In the genomic region with DNA sequence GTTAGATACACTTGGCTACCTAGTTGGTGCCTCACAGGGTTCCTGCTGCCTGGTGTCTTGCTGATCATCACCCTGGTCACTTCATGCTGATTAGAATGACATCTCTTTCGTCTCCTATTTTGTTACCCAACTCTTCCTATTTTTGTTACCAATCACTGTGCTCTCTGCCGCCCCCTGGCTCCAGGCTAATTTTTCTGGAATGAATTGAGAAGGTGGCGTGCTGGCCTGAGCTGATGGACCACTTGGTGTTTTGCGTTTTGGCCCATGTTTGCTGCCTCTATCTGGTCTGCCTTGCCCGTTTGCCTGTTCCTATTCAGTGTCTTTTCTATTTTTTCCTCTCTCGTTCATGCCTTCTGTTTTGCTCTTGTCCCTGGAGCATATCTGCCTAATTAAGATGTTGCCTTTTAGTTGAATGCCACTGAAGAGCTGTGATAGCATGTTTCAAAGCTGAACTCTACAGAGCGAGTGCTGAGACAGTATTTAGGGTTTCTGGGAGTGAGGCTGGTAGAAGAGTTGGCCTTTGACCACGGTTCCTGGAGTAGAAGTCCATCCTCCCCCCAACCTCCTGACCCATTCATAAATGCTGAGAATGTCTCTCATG, we compare ENCODE assay signal across 8 cellular contexts. TPM values are rescaled to one million over a fixed set of nuclear protein-coding genes. Genes with fewer than 3 reads are reported as not detected.
DNase-seq lines count a peak whose midpoint lies in the region; ATAC-seq and TF ChIP-seq lines count a peak whose summit lies in the region.

No MANE protein-coding gene starts in this region.

- peak; percentile 72 for DNase-seq in activated CD4-positive, alpha-beta T cell treated with anti-CD3 and anti-CD28 coated beads for 36 hours
- DNase-seq in activated CD4-positive, alpha-beta T cell treated with anti-CD3 and anti-CD28 coated beads for 1 hour: no peak
- DNase-seq in SJSA1 (ENCODE audit: low read depth in 1 of 2, low spot score in 2 of 2): peak; percentile 40 to 59
- DNase-seq in brain microvascular endothelial cell: peak; percentile 57
- no peak for DNase-seq in type B pancreatic cell (ENCODE audit: extremely low spot score, unreplicated experiment)
- no peak for DNase-seq in HT-29 (ENCODE audit: low spot score)

- intact Hi-C loops in activated CD4-positive, alpha-beta T cell treated with anti-CD3 and anti-CD28 coated beads for 36 hours (cut with DNase I, micrococcal nuclease): loop anchor here in 1 of 2 experiments (10.0 kb wide), 1 partner anchor 110 kb away; no protein-coding TSS in a partner anchor

- H3K27ac ChIP-seq in SJSA1 (no peak overlapping the region), brain microvascular endothelial cell (no peak overlapping the region), liver (ENCODE audit: low read depth in 1 of 2, low read length in 2 of 2) (no peak overlapping the region)

- no peak overlapping the region for H3K4me3 Mint-ChIP-seq in activated CD4-positive, alpha-beta T cell treated with anti-CD3 and anti-CD28 coated beads for 36 hours
- H3K4me3 Mint-ChIP-seq in type B pancreatic cell: no peak overlapping the region

- no peaks in the 10 kb centered on the region for H3K27me3 Mint-ChIP-seq in activated CD4-positive, alpha-beta T cell treated with anti-CD3 and anti-CD28 coated beads for 36 hours
- no peaks in the 10 kb centered on the region for H3K27me3 Mint-ChIP-seq in type B pancreatic cell

- H3K9me3 ChIP-seq in SJSA1 (replicated peaks) (no peaks in the 10 kb centered on the region), liver (ENCODE audit: control insufficient read depth in 4 of 4, low read length in 3 of 4) (no peaks in the 10 kb centered on the region)

- no peak overlapping the region for H3K4me3 ChIP-seq in SJSA1
- no peak overlapping the region for H3K4me3 ChIP-seq in brain microvascular endothelial cell (ENCODE audit: low read depth, low read length)
- H3K4me3 ChIP-seq in liver (ENCODE audit: low read depth in 1 of 3, low read length in 3 of 3): no peak overlapping the region

- in situ Hi-C loops in brain microvascular endothelial cell (cut with HindIII; ENCODE audit: low pct_ligation_motif_present, low sequenced_read_pairs): loop anchor here (25.0 kb wide), 1 partner anchor 102 kb away; no protein-coding TSS in a partner anchor

- H3K36me3 Mint-ChIP-seq in activated CD4-positive, alpha-beta T cell treated with anti-CD3 and anti-CD28 coated beads for 36 hours (ENCODE audit: low read depth): peaks cover 59% of the 10 kb centered on the region
- peaks cover 15% of the 10 kb centered on the region for H3K36me3 Mint-ChIP-seq in type B pancreatic cell

- peak overlapping the region; percentile 38 for H3K27ac Mint-ChIP-seq in activated CD4-positive, alpha-beta T cell treated with anti-CD3 and anti-CD28 coated beads for 36 hours
- peak overlapping the region; percentile 15 for H3K27ac Mint-ChIP-seq in type B pancreatic cell

- peaks cover 47% of the 10 kb centered on the region for H3K4me1 Mint-ChIP-seq in activated CD4-positive, alpha-beta T cell treated with anti-CD3 and anti-CD28 coated beads for 36 hours
- peaks cover 14% of the 10 kb centered on the region for H3K4me1 Mint-ChIP-seq in type B pancreatic cell (ENCODE audit: unreplicated experiment)

- H3K4me1 ChIP-seq in SJSA1 (replicated peaks) (peaks cover 19% of the 10 kb centered on the region), liver (ENCODE audit: control insufficient read depth in 4 of 4, insufficient read depth in 4 of 4, low read length in 3 of 4) (peaks cover 1 to 25% (median 11%) of the 10 kb centered on the region in 4 donors)

- H3K27me3 ChIP-seq in SJSA1 (replicated peaks) (no peaks in the 10 kb centered on the region), brain microvascular endothelial cell (replicated peaks) (no peaks in the 10 kb centered on the region), liver (ENCODE audit: control insufficient read depth in 4 of 4, insufficient read depth in 4 of 4, low read length in 3 of 4) (no peaks in the 10 kb centered on the region)

- TF ChIP-seq RAD21 in liver (IDR thresholded peaks at IDR 0.05): peak; percentile 69 to 80

- H3K36me3 ChIP-seq in SJSA1: peaks cover 81% of the 10 kb centered on the region
- H3K36me3 ChIP-seq in brain microvascular endothelial cell (replicated peaks): peaks cover 51% of the 10 kb centered on the region
- peaks cover 12 to 56% (median 52%) of the 10 kb centered on the region in 4 donors for H3K36me3 ChIP-seq in liver (ENCODE audit: control insufficient read depth in 4 of 4, insufficient read depth in 3 of 4, low read depth in 1 of 4, low read length in 3 of 4)

- CTCF ChIA-PET in activated CD4-positive, alpha-beta T cell treated with anti-CD3 and anti-CD28 coated beads for 36 hours (lab: Charles Lee): interaction anchor here (0.6 to 5.5 kb wide), 15 partner anchors 11 to 1268 kb away, joined by 3 to 27 read pairs (median 5); a partner anchor contains a TSS

- no peaks in the 10 kb centered on the region for H3K9me3 Mint-ChIP-seq in activated CD4-positive, alpha-beta T cell treated with anti-CD3 and anti-CD28 coated beads for 36 hours (ENCODE audit: low read depth)
- H3K9me3 Mint-ChIP-seq in type B pancreatic cell: no peaks in the 10 kb centered on the region

- TF ChIP-seq CTCF in brain microvascular endothelial cell (IDR thresholded peaks at IDR 0.05; ENCODE audit: low read depth, low read length, missing control alignments) (peak; percentile 89), liver (IDR thresholded peaks at IDR 0.05; ENCODE audit: low read depth, low read length, missing input control) (peak; percentile 62), type B pancreatic cell (conservative IDR thresholded peaks at IDR 0.05) (peak; percentile 82)

- no peak for ATAC-seq in activated CD4-positive, alpha-beta T cell treated with anti-CD3 and anti-CD28 coated beads for 36 hours
- ATAC-seq in GM19467 (IDR thresholded peaks at IDR 0.05; ENCODE audit: unreplicated experiment): no peak

- POLR2A ChIA-PET in activated CD4-positive, alpha-beta T cell treated with anti-CD3 and anti-CD28 coated beads for 36 hours (lab: Charles Lee): interaction anchor here (1.8 kb wide), 1 partner anchor 10 kb away, joined by 5 read pairs; no protein-coding TSS in a partner anchor

- no peak overlapping the region for H3K9ac ChIP-seq in liver (ENCODE audit: low read depth in 1 of 2, low read length in 2 of 2)

- 53% methylated on average over 8 of the region's 8 CpGs for WGBS in liver

TF ChIP-seq in liver, 16 proteins besides CTCF, POLR2A, EP300 and RAD21 (continues in another document):
- TF ChIP-seq, protein P1, sequence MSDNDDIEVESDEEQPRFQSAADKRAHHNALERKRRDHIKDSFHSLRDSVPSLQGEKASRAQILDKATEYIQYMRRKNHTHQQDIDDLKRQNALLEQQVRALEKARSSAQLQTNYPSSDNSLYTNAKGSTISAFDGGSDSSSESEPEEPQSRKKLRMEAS (IDR thresholded peaks at IDR 0.05): no peak
- TF ChIP-seq, protein P2, sequence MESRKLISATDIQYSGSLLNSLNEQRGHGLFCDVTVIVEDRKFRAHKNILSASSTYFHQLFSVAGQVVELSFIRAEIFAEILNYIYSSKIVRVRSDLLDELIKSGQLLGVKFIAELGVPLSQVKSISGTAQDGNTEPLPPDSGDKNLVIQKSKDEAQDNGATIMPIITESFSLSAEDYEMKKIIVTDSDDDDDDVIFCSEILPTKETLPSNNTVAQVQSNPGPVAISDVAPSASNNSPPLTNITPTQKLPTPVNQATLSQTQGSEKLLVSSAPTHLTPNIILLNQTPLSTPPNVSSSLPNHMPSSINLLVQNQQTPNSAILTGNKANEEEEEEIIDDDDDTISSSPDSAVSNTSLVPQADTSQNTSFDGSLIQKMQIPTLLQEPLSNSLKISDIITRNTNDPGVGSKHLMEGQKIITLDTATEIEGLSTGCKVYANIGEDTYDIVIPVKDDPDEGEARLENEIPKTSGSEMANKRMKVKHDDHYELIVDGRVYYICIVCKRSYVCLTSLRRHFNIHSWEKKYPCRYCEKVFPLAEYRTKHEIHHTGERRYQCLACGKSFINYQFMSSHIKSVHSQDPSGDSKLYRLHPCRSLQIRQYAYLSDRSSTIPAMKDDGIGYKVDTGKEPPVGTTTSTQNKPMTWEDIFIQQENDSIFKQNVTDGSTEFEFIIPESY (IDR thresholded peaks at IDR 0.05): no peak
- TF ChIP-seq YY1 (IDR thresholded peaks at IDR 0.05) (no peak), SP1 (IDR thresholded peaks at IDR 0.05) (no peak)

RNA-seq across cellular contexts. Expression of a gene that starts 5.9 kb away (rescaled TPM):
- 100 to 1,000 TPM; 580 to 680 TPM for total RNA-seq in activated CD4-positive, alpha-beta T cell treated with anti-CD3 and anti-CD28 coated beads for 36 hours
- total RNA-seq in SJSA1 (2014; rRNA removed; shearing (Covaris generic)): 225 and 281 TPM in 2 replicates
- total RNA-seq in liver (100 to 1,000 TPM; 112 to 181 TPM), type B pancreatic cell (ENCODE audit: low replicate concordance) (315 and 398 TPM in 2 replicates)
- 100 to 1,000 TPM; 157 to 211 TPM for polyA plus RNA-seq in liver
- 314 and 320 TPM in 2 replicates for total RNA-seq in HT-29 (2014; rRNA removed; shearing (Covaris generic))

RNA-seq across cellular contexts. Expression of a gene that starts 12.4 kb away (rescaled TPM):
- 10 to 100 TPM; 43.2 to 44.9 TPM for total RNA-seq in activated CD4-positive, alpha-beta T cell treated with anti-CD3 and anti-CD28 coated beads for 36 hours
- total RNA-seq in SJSA1 (2014; rRNA removed; shearing (Covaris generic)): 20.9 and 22.9 TPM in 2 replicates
- total RNA-seq in liver (10 to 100 TPM; 19.7 to 31.1 TPM), type B pancreatic cell (ENCODE audit: low replicate concordance) (35.0 and 35.5 TPM in 2 replicates)
- polyA plus RNA-seq in liver: 10 to 100 TPM; 12.9 to 21.8 TPM
- total RNA-seq in HT-29 (2014; rRNA removed; shearing (Covaris generic)): 16.9 and 19.0 TPM in 2 replicates

RNA-seq across cellular contexts. Expression of a gene that starts 18.1 kb away (rescaled TPM):
- total RNA-seq in activated CD4-positive, alpha-beta T cell treated with anti-CD3 and anti-CD28 coated beads for 36 hours: 10 to 100 TPM; 42.8 to 68.8 TPM
- 177 and 263 TPM in 2 replicates for total RNA-seq in SJSA1 (2014; rRNA removed; shearing (Covaris generic))
- total RNA-seq in liver (10 to 100 TPM; 36.3 to 41.9 TPM), type B pancreatic cell (ENCODE audit: low replicate concordance) (52.3 and 59.1 TPM in 2 replicates)
- 10 to 100 TPM; 84.8 to 89.6 TPM for polyA plus RNA-seq in liver
- 250 and 300 TPM in 2 replicates for total RNA-seq in HT-29 (2014; rRNA removed; shearing (Covaris generic))

RNA-seq across cellular contexts. Expression of a gene that starts 56.1 kb away (rescaled TPM):
- total RNA-seq in activated CD4-positive, alpha-beta T cell treated with anti-CD3 and anti-CD28 coated beads for 36 hours: under 1 TPM; 0.37 to 0.39 TPM
- total RNA-seq in SJSA1 (2014; rRNA removed; shearing (Covaris generic)): 0.03 TPM in 1 of 2 replicates, not detected in the other
- total RNA-seq in liver (under 1 TPM; under 0.01 to 0.14 TPM), type B pancreatic cell (ENCODE audit: low replicate concordance) (0.60 and 1.1 TPM in 2 replicates)
- under 1 TPM in 1 of 2 donors, not detected in 1; 0.01 TPM for polyA plus RNA-seq in liver
- 0.03 TPM in 1 of 2 replicates, not detected in the other for total RNA-seq in HT-29 (2014; rRNA removed; shearing (Covaris generic))

RNA-seq across cellular contexts. Expression of a gene that starts 57.7 kb away (rescaled TPM):
- total RNA-seq in activated CD4-positive, alpha-beta T cell treated with anti-CD3 and anti-CD28 coated beads for 36 hours: under 1 TPM; 0.18 to 0.23 TPM
- total RNA-seq in SJSA1 (2014; rRNA removed; shearing (Covaris generic)): 3.9 and 4.3 TPM in 2 replicates
- total RNA-seq in liver (1 to 10 TPM in 1 of 2 donors, under 1 TPM in 1; 0.08 to 7.6 TPM), type B pancreatic cell (ENCODE audit: low replicate concordance) (47.0 and 115 TPM in 2 replicates)
- polyA plus RNA-seq in liver: under 1 TPM; 0.03 to 0.12 TPM
- 1.0 and 1.6 TPM in 2 replicates for total RNA-seq in HT-29 (2014; rRNA removed; shearing (Covaris generic))

Comparison
In these comparisons a context has a peak if more than half of its experiments do, and no peak if none do; other contexts are left out.
1. DNase-seq: peak in activated CD4-positive, alpha-beta T cell treated with anti-CD3 and anti-CD28 coated beads for 36 hours (single experiment), SJSA1 (2 of 2) and brain microvascular endothelial cell (single experiment); none in activated CD4-positive, alpha-beta T cell treated with anti-CD3 and anti-CD28 coated beads for 1 hour (single experiment), type B pancreatic cell (single experiment) and HT-29 (single experiment).
2. Peak in every context shown above with its lines, with median percentiles within 50 percentile points of each other: CTCF ChIP-seq.